17 cellular contexts compared by ENCODE assay signal in genomic region chr10:104391969-104392296, GRCh38. TPM values are rescaled to one million over a fixed set of nuclear protein-coding genes. Genes with fewer than 3 reads are reported as not detected.
A peak's percentile ranks its signal among the peaks of the same experiment; 100 is the strongest.
DNase-seq lines count a peak whose midpoint lies in the region; ATAC-seq, FAIRE-seq and TF ChIP-seq lines count a peak whose summit lies in the region.
"Had no signal": no experiment of that assay in that cellular context is flagged by ENCODE, and none has a peak within 500 bp of the region (broad histone marks: within the 10 kb centered on the region; RNA-seq: fewer than 3 reads in every experiment).

No MANE protein-coding gene starts in this region.

- no peak overlapping the region for H3K27ac ChIP-seq in A549
- H3K27ac ChIP-seq in hepatocyte, result peak overlapping the region; percentile 17
- H3K27ac ChIP-seq: C4-2B had no signal

- CTCF ChIA-PET in A549 (lab: Yijun Ruan, JAX) (interaction anchor here (3.0 kb wide), 1 partner anchor 15 kb away, joined by 10 read pairs; no protein-coding TSS in a partner anchor), Caco-2 (lab: Charles Lee) (interaction anchor here (0.8 kb wide), 1 partner anchor 87 kb away, joined by 3 read pairs; no protein-coding TSS in a partner anchor)

- TF ChIP-seq CTCF in A549 (IDR thresholded peaks at IDR 0.05) (no peak), Caco-2 (IDR thresholded peaks at IDR 0.05; ENCODE audit: insufficient read depth in 1 of 2, low read depth in 1 of 2, low read length in 1 of 2, severe bottlenecking in 1 of 2, unreplicated experiment in 1 of 2) (no peak), hepatocyte (IDR thresholded peaks at IDR 0.05; ENCODE audit: poor library complexity) (no peak), progenitor cell of endocrine pancreas (IDR thresholded peaks at IDR 0.05; ENCODE audit: unreplicated experiment) (no peak)

- no peak overlapping the region for H3K27ac Mint-ChIP-seq in Caco-2 (ENCODE audit: unreplicated experiment)
- H3K27ac Mint-ChIP-seq in progenitor cell of endocrine pancreas, result peak overlapping the region; percentile 43
- H3K27ac Mint-ChIP-seq: CD4-positive, alpha-beta T cell had no signal

- peaks cover 6% of the 10 kb centered on the region for H3K27me3 Mint-ChIP-seq in Caco-2 (ENCODE audit: insufficient read depth, unreplicated experiment)
- H3K27me3 Mint-ChIP-seq in progenitor cell of endocrine pancreas, result peaks cover 19% of the 10 kb centered on the region

- no peak for TF ChIP-seq POLR2A in A549 (IDR thresholded peaks at IDR 0.05; ENCODE audit: low read length)

- no peak for ATAC-seq in A549

- H3K4me1 Mint-ChIP-seq in Caco-2 (ENCODE audit: low read depth, unreplicated experiment) (peaks cover 12% of the 10 kb centered on the region), progenitor cell of endocrine pancreas (ENCODE audit: low read depth) (peaks cover 9% of the 10 kb centered on the region)

- H3K36me3 ChIP-seq in Caco-2 (ENCODE audit: control insufficient read depth, insufficient read depth, low read length), result no peaks in the 10 kb centered on the region
- H3K36me3 ChIP-seq in hepatocyte (replicated peaks; ENCODE audit: insufficient read depth, low read depth), result no peaks in the 10 kb centered on the region

- H2AFZ ChIP-seq in hepatocyte, result no peak overlapping the region

- H3K27me3 ChIP-seq in Caco-2 (replicated peaks; ENCODE audit: control insufficient read depth, insufficient read depth, low read length) (no peaks in the 10 kb centered on the region), hepatocyte (peaks cover 4% of the 10 kb centered on the region)

- intact Hi-C loops in Caco-2 (cut with micrococcal nuclease; ENCODE audit: unreplicated experiment), result no loop called here

- H3K4me3 ChIP-seq in A549, result no peak overlapping the region
- H3K4me3 ChIP-seq in Caco-2 (ENCODE audit: low read depth, low read length), result no peak overlapping the region
- H3K4me3 ChIP-seq in hepatocyte, result no peak overlapping the region

- no peaks in the 10 kb centered on the region for H4K20me1 ChIP-seq in hepatocyte (ENCODE audit: insufficient read depth, poor library complexity, severe bottlenecking)

- TF ChIP-seq EP300 in A549 (IDR thresholded peaks at IDR 0.05), result no peak

- POLR2A ChIA-PET in A549 (lab: Yijun Ruan, JAX), result no interaction called here
- POLR2A ChIA-PET in Caco-2 (lab: Charles Lee), result no interaction called here

- H3K4me2 ChIP-seq in A549, result peak overlapping the region; percentile 49; the same call in 2 of the 3 replicates
- H3K4me2 ChIP-seq in hepatocyte, result peak overlapping the region; percentile 42

- no peaks in the 10 kb centered on the region for H3K79me2 ChIP-seq in hepatocyte

- DNase-seq in A549 (ENCODE audit: low read depth in 1 of 2, low spot score in 1 of 2) (no peak), Caco-2 (no peak), hepatocyte (ENCODE audit: low spot score) (no peak), progenitor cell of endocrine pancreas (ENCODE audit: low spot score, unreplicated experiment) (no peak), KG1 (lab: John Stamatoyannopoulos, UW) (no peak), MV-4-11 (lab: John Stamatoyannopoulos, UW) (no peak), retina (no peak)
- DNase-seq: AML-193; CD4-positive, alpha-beta T cell; DMS153; DMS79; GDM1; GOT3; H7 had no signal

- H3K9me2 ChIP-seq in hepatocyte (replicated peaks; ENCODE audit: insufficient read depth), result no peaks in the 10 kb centered on the region

- no peaks in the 10 kb centered on the region for H3K36me3 Mint-ChIP-seq in Caco-2 (ENCODE audit: insufficient read depth, unreplicated experiment)
- H3K36me3 Mint-ChIP-seq in progenitor cell of endocrine pancreas (ENCODE audit: insufficient read depth), result no peaks in the 10 kb centered on the region

- 5% methylated on average over 1 of the region's 1 CpG for WGBS in A549 (ENCODE audit: missing lambda C conversion rate)
- WGBS in hepatocyte (ENCODE audit: low lambda C conversion rate, missing lambda C conversion rate), result 55% methylated on average over 1 of the region's 1 CpG

- no peak for FAIRE-seq in A549 (lab: Jason Lieb, UNC)
- FAIRE-seq: A204.1, GM18507 had no signal

- BruUV-seq in Caco-2 (replicated peaks; lab: Mats Ljungman, UMichigan), result no TSS peak

- H3K9me3 ChIP-seq in A549, result no peaks in the 10 kb centered on the region
- H3K9me3 ChIP-seq in Caco-2, result no peaks in the 10 kb centered on the region
- H3K9me3 ChIP-seq in hepatocyte (ENCODE audit: low read depth), result no peaks in the 10 kb centered on the region

- H3K4me1 ChIP-seq in A549 (peaks cover 7% of the 10 kb centered on the region; the same call in 1 of the 3 replicates), Caco-2 (peaks cover 14% of the 10 kb centered on the region), hepatocyte (ENCODE audit: insufficient read depth) (no peaks in the 10 kb centered on the region)

- H3K9me3 Mint-ChIP-seq in Caco-2 (ENCODE audit: unreplicated experiment) (no peaks in the 10 kb centered on the region), progenitor cell of endocrine pancreas (ENCODE audit: low read depth) (no peaks in the 10 kb centered on the region)
- H3K9me3 Mint-ChIP-seq: CD4-positive, alpha-beta T cell had no signal

- peak overlapping the region; percentile 38 for H3K4me3 Mint-ChIP-seq in Caco-2 (ENCODE audit: unreplicated experiment)
- H3K4me3 Mint-ChIP-seq in progenitor cell of endocrine pancreas (ENCODE audit: low read depth), result no peak overlapping the region
- H3K4me3 Mint-ChIP-seq: CD4-positive, alpha-beta T cell had no signal

- TF ChIP-seq RAD21 in A549 (conservative IDR thresholded peaks at IDR 0.05 in 1 of 2, IDR thresholded peaks at IDR 0.05 in 1 of 2), result no peak

TF ChIP-seq in A549, 52 proteins besides CTCF, POLR2A, EP300 and RAD21:
- TF ChIP-seq ESRRA (IDR thresholded peaks at IDR 0.05; ENCODE audit: borderline replicate concordance, low read length) (no peak), HOXA7 (CRISPR knock-in tag; IDR thresholded peaks at IDR 0.05) (no peak), HOXB5 (CRISPR knock-in tag; IDR thresholded peaks at IDR 0.05) (no peak), CHD2 (IDR thresholded peaks at IDR 0.05; ENCODE audit: low read length, partially characterized antibody) (no peak), TP53 (CRISPR knock-in tag; IDR thresholded peaks at IDR 0.05) (no peak), PHF8 (IDR thresholded peaks at IDR 0.05; ENCODE audit: borderline replicate concordance, low read depth) (no peak), BHLHE40 (IDR thresholded peaks at IDR 0.05; ENCODE audit: low read depth, low read length) (no peak), CHD4 (IDR thresholded peaks at IDR 0.05; ENCODE audit: borderline replicate concordance) (no peak), SREBF2 (IDR thresholded peaks at IDR 0.05) (no peak), JUNB (IDR thresholded peaks at IDR 0.05) (no peak), ZSCAN20 (CRISPR knock-in tag; IDR thresholded peaks at IDR 0.05) (no peak), HOXB13 (CRISPR knock-in tag; IDR thresholded peaks at IDR 0.05; ENCODE audit: low read depth) (no peak), NR3C1 (IDR thresholded peaks at IDR 0.05) (no peak), ATOH8 (CRISPR knock-in tag; IDR thresholded peaks at IDR 0.05; ENCODE audit: low read depth) (no peak), FOXS1 (CRISPR knock-in tag; IDR thresholded peaks at IDR 0.05) (no peak), POLR2AphosphoS2 (conservative IDR thresholded peaks at IDR 0.05; ENCODE audit: low read length) (no peak), GATA3 (IDR thresholded peaks at IDR 0.05; ENCODE audit: borderline replicate concordance) (no peak), EHMT2 (IDR thresholded peaks at IDR 0.05; ENCODE audit: low read depth) (no peak), MAX (IDR thresholded peaks at IDR 0.05) (no peak)

RNA-seq across cellular contexts. Expression of gene CFAP58, which starts 38.3 kb away (rescaled TPM):
- polyA plus RNA-seq in A549 (2011; rRNA removed) (0.16 and 0.22 TPM in 2 replicates), A549 (2017; fragmentation: RNase III; extraction: RNeasy Plus Mini Kit Qiagen cat#74134 plus additional on column Dnase treatment) (0.17 to 0.32 TPM (median 0.25 TPM) in 3 replicates), hepatocyte (not detected in 2 replicates)
- 0.03 and 0.12 TPM in 2 replicates for polyA plus RNA-seq in A549 (2012; cell fraction: cytosol; rRNA removed)
- 0.07 TPM in 1 of 2 replicates, not detected in the other for polyA plus RNA-seq in A549 (2012; cell fraction: nucleus; rRNA removed)
- 0.50 TPM in 1 of 2 replicates, not detected in the other for polyA minus RNA-seq in A549 (2011; rRNA and poly(A)+ RNA removed)
- total RNA-seq in Caco-2 (2022) (not detected in 2 replicates), hepatocyte (0.17 and 0.20 TPM in 2 replicates), progenitor cell of endocrine pancreas (0.24 and 0.29 TPM in 2 replicates)
- total RNA-seq: CD4-positive, alpha-beta T cell had no signal

RNA-seq across cellular contexts. Expression of gene ITPRIP, which starts 53.7 kb away (rescaled TPM):
- 14.8 and 17.4 TPM in 2 replicates for polyA plus RNA-seq in A549 (2011; rRNA removed)
- polyA plus RNA-seq in A549 (2012; cell fraction: cytosol; rRNA removed), result 8.0 and 12.1 TPM in 2 replicates
- polyA plus RNA-seq in A549 (2012; cell fraction: nucleus; rRNA removed), result 17.9 and 19.4 TPM in 2 replicates
- polyA plus RNA-seq in A549 (2017; fragmentation: RNase III; extraction: RNeasy Plus Mini Kit Qiagen cat#74134 plus additional on column Dnase treatment), result 18.3 to 21.0 TPM (median 19.8 TPM) in 3 replicates
- polyA minus RNA-seq in A549 (2011; rRNA and poly(A)+ RNA removed), result 20.6 and 23.2 TPM in 2 replicates
- 3.1 and 3.4 TPM in 2 replicates for total RNA-seq in Caco-2 (2022)
- 4.9 and 5.9 TPM in 2 replicates for total RNA-seq in hepatocyte
- polyA plus RNA-seq in hepatocyte, result 7.9 and 9.0 TPM in 2 replicates
- total RNA-seq in progenitor cell of endocrine pancreas, result 6.1 and 7.0 TPM in 2 replicates
